1 cellular context compared by ENCODE assay signal in the genomic region with DNA sequence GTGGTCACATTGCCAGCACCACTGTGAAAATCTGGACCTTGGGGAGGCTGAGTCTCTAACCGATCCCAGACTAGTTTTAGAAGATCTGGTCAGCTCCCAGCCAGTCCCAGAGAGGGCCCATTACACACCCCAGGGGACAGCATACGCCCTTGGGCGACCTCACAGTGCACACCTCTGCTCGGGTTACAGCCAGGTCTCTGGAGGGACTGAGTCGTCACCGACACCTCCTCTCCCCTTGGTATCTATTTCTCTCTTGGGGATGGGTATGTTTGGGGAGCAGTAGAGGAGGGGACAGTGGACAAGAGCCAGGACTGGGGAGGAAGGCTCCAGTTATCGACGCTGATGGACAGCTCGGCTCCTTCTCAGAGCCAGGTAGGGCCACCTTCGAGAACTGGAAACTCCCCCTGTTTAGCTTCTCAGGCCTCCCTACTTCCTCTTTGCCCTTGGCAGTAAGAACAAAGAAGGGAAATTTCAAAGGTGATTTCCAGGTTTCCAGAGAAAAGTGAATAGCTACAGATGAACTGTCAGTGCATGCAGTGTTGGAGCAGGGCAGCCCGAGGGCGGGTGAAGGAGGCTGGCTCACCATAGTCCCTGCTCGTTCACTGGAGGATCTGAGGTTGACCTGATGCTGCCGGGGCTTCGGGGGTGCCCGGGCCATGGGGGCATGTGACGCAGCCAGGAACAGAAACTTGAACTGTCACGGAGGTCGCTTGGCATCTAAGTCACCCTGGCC.
TF ChIP-seq lines count a peak whose summit lies in the region.

No MANE protein-coding gene starts in this region.

TF ChIP-seq in GM12878, 131 proteins besides CTCF, POLR2A, EP300 and RAD21 (continued from another document):
- TF ChIP-seq, protein P1, sequence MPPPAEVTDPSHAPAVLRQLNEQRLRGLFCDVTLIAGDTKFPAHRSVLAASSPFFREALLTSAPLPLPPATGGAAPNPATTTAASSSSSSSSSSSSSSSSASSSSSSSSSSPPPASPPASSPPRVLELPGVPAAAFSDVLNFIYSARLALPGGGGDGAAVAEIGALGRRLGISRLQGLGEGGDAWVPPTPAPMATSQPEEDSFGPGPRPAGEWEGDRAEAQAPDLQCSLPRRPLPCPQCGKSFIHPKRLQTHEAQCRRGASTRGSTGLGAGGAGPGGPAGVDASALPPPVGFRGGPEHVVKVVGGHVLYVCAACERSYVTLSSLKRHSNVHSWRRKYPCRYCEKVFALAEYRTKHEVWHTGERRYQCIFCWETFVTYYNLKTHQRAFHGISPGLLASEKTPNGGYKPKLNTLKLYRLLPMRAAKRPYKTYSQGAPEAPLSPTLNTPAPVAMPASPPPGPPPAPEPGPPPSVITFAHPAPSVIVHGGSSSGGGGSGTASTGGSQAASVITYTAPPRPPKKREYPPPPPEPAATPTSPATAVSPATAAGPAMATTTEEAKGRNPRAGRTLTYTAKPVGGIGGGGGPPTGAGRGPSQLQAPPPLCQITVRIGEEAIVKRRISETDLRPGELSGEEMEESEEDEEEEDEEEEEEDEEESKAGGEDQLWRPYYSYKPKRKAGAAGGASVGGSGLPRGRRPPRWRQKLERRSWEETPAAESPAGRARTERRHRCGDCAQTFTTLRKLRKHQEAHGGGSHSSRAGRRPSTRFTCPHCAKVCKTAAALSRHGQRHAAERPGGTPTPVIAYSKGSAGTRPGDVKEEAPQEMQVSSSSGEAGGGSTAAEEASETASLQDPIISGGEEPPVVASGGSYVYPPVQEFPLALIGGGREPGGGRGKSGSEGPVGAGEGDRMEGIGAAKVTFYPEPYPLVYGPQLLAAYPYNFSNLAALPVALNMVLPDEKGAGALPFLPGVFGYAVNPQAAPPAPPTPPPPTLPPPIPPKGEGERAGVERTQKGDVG (CRISPR knock-in tag; IDR thresholded peaks at IDR 0.05): no peak
- no peak for TF ChIP-seq NRF1 (conservative IDR thresholded peaks at IDR 0.05; ENCODE audit: low read depth, low read length)
- TF ChIP-seq, protein P2, sequence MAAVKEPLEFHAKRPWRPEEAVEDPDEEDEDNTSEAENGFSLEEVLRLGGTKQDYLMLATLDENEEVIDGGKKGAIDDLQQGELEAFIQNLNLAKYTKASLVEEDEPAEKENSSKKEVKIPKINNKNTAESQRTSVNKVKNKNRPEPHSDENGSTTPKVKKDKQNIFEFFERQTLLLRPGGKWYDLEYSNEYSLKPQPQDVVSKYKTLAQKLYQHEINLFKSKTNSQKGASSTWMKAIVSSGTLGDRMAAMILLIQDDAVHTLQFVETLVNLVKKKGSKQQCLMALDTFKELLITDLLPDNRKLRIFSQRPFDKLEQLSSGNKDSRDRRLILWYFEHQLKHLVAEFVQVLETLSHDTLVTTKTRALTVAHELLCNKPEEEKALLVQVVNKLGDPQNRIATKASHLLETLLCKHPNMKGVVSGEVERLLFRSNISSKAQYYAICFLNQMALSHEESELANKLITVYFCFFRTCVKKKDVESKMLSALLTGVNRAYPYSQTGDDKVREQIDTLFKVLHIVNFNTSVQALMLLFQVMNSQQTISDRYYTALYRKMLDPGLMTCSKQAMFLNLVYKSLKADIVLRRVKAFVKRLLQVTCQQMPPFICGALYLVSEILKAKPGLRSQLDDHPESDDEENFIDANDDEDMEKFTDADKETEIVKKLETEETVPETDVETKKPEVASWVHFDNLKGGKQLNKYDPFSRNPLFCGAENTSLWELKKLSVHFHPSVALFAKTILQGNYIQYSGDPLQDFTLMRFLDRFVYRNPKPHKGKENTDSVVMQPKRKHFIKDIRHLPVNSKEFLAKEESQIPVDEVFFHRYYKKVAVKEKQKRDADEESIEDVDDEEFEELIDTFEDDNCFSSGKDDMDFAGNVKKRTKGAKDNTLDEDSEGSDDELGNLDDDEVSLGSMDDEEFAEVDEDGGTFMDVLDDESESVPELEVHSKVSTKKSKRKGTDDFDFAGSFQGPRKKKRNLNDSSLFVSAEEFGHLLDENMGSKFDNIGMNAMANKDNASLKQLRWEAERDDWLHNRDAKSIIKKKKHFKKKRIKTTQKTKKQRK (IDR thresholded peaks at IDR 0.05; ENCODE audit: low read depth, low read length): no peak
- peak; percentile 59 for TF ChIP-seq SP1 (IDR thresholded peaks at IDR 0.05; ENCODE audit: low read depth, low read length)
- TF ChIP-seq IKZF2 (IDR thresholded peaks at IDR 0.05): peak; percentile 67 to 73
- TF ChIP-seq POLR2AphosphoS2 (IDR thresholded peaks at IDR 0.05; ENCODE audit: low read depth, low read length): peak; percentile 33; the same call in 1 of the 2 replicates
- TF ChIP-seq, protein P3, sequence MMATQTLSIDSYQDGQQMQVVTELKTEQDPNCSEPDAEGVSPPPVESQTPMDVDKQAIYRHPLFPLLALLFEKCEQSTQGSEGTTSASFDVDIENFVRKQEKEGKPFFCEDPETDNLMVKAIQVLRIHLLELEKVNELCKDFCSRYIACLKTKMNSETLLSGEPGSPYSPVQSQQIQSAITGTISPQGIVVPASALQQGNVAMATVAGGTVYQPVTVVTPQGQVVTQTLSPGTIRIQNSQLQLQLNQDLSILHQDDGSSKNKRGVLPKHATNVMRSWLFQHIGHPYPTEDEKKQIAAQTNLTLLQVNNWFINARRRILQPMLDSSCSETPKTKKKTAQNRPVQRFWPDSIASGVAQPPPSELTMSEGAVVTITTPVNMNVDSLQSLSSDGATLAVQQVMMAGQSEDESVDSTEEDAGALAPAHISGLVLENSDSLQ (IDR thresholded peaks at IDR 0.05): peak; percentile 93
- TF ChIP-seq ETV6 (conservative IDR thresholded peaks at IDR 0.05 in 1 of 2, IDR thresholded peaks at IDR 0.05 in 1 of 2; ENCODE audit: borderline replicate concordance in 1 of 2, low read depth in 1 of 2): peak in 1 of 2 experiments; percentile 18; a peak in 1 of 4 replicates
- no peak for TF ChIP-seq YBX1 (IDR thresholded peaks at IDR 0.05)
- peak; percentile 44; the same call in 1 of the 2 replicates for TF ChIP-seq GATAD2B (conservative IDR thresholded peaks at IDR 0.05; ENCODE audit: low read depth)
- TF ChIP-seq RAD51 (IDR thresholded peaks at IDR 0.05): peak; percentile 68; the same call in 1 of the 2 replicates
- TF ChIP-seq TCF7 (IDR thresholded peaks at IDR 0.05; ENCODE audit: borderline replicate concordance): no peak; the same call in 1 of the 2 replicates
- TF ChIP-seq, protein P4, sequence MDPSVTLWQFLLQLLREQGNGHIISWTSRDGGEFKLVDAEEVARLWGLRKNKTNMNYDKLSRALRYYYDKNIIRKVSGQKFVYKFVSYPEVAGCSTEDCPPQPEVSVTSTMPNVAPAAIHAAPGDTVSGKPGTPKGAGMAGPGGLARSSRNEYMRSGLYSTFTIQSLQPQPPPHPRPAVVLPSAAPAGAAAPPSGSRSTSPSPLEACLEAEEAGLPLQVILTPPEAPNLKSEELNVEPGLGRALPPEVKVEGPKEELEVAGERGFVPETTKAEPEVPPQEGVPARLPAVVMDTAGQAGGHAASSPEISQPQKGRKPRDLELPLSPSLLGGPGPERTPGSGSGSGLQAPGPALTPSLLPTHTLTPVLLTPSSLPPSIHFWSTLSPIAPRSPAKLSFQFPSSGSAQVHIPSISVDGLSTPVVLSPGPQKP (IDR thresholded peaks at IDR 0.05; ENCODE audit: low read depth, low read length): no peak
- TF ChIP-seq POU2F2 (IDR thresholded peaks at IDR 0.05; ENCODE audit: borderline replicate concordance, low read depth, low read length): 0 out of 3 replicates have a peak, but pooled peaks have one; percentile 9
- TF ChIP-seq MEF2B (IDR thresholded peaks at IDR 0.05; ENCODE audit: partially characterized antibody, poor library complexity, severe bottlenecking): peak; percentile 89
- TF ChIP-seq, protein P5, sequence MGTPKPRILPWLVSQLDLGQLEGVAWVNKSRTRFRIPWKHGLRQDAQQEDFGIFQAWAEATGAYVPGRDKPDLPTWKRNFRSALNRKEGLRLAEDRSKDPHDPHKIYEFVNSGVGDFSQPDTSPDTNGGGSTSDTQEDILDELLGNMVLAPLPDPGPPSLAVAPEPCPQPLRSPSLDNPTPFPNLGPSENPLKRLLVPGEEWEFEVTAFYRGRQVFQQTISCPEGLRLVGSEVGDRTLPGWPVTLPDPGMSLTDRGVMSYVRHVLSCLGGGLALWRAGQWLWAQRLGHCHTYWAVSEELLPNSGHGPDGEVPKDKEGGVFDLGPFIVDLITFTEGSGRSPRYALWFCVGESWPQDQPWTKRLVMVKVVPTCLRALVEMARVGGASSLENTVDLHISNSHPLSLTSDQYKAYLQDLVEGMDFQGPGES (IDR thresholded peaks at IDR 0.05): no peak
- TF ChIP-seq, protein P6, sequence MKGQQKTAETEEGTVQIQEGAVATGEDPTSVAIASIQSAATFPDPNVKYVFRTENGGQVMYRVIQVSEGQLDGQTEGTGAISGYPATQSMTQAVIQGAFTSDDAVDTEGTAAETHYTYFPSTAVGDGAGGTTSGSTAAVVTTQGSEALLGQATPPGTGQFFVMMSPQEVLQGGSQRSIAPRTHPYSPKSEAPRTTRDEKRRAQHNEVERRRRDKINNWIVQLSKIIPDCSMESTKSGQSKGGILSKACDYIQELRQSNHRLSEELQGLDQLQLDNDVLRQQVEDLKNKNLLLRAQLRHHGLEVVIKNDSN (IDR thresholded peaks at IDR 0.05; ENCODE audit: borderline replicate concordance, extremely low read length, insufficient read depth, low read depth, low read length): peak; percentile 38
- TF ChIP-seq TCF12 (IDR thresholded peaks at IDR 0.05; ENCODE audit: low read depth, low read length): 0 out of 2 replicates have a peak, but pooled peaks have one; percentile 4
- TF ChIP-seq ESRRA (IDR thresholded peaks at IDR 0.05; ENCODE audit: low read length): 0 out of 2 replicates have a peak, but pooled peaks have one; percentile 53
- no peak for TF ChIP-seq SUZ12 (IDR thresholded peaks at IDR 0.05; ENCODE audit: unreplicated experiment)
- TF ChIP-seq, protein P7, sequence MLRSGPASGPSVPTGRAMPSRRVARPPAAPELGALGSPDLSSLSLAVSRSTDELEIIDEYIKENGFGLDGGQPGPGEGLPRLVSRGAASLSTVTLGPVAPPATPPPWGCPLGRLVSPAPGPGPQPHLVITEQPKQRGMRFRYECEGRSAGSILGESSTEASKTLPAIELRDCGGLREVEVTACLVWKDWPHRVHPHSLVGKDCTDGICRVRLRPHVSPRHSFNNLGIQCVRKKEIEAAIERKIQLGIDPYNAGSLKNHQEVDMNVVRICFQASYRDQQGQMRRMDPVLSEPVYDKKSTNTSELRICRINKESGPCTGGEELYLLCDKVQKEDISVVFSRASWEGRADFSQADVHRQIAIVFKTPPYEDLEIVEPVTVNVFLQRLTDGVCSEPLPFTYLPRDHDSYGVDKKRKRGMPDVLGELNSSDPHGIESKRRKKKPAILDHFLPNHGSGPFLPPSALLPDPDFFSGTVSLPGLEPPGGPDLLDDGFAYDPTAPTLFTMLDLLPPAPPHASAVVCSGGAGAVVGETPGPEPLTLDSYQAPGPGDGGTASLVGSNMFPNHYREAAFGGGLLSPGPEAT (IDR thresholded peaks at IDR 0.05; ENCODE audit: low read depth): peak; percentile 96
- TF ChIP-seq, protein P8, sequence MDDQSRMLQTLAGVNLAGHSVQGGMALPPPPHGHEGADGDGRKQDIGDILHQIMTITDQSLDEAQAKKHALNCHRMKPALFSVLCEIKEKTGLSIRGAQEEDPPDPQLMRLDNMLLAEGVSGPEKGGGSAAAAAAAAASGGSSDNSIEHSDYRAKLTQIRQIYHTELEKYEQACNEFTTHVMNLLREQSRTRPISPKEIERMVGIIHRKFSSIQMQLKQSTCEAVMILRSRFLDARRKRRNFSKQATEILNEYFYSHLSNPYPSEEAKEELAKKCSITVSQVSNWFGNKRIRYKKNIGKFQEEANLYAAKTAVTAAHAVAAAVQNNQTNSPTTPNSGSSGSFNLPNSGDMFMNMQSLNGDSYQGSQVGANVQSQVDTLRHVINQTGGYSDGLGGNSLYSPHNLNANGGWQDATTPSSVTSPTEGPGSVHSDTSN (IDR thresholded peaks at IDR 0.05; ENCODE audit: insufficient replicate concordance, low read depth, low read length): peak; percentile 57
- no peak for TF ChIP-seq SUPT20H (IDR thresholded peaks at IDR 0.05; ENCODE audit: borderline replicate concordance, control insufficient read depth, low read depth, low read length)
- TF ChIP-seq IRF4 (IDR thresholded peaks at IDR 0.05; ENCODE audit: low read depth, low read length): peak; percentile 26; the same call in 1 of the 2 replicates
- no peak for TF ChIP-seq CHD4 (IDR thresholded peaks at IDR 0.05)
- no peak for TF ChIP-seq ZSCAN29 (IDR thresholded peaks at IDR 0.05)
- TF ChIP-seq TAF1 (IDR thresholded peaks at IDR 0.05; ENCODE audit: borderline replicate concordance, low read depth, low read length): no peak
- peak; percentile 40 to 71; a peak in 2 of 4 replicates for TF ChIP-seq BHLHE40 (IDR thresholded peaks at IDR 0.05; ENCODE audit: borderline replicate concordance in 1 of 2, low read depth in 2 of 2, low read length in 1 of 2)
- peak; percentile 16; the same call in 1 of the 2 replicates for TF ChIP-seq PAX5 (IDR thresholded peaks at IDR 0.05; ENCODE audit: borderline replicate concordance, low read depth, low read length)
- TF ChIP-seq CBX5 (IDR thresholded peaks at IDR 0.05; ENCODE audit: low read depth): no peak
